ENCODE assay signal across 1 cellular context in the genomic region with DNA sequence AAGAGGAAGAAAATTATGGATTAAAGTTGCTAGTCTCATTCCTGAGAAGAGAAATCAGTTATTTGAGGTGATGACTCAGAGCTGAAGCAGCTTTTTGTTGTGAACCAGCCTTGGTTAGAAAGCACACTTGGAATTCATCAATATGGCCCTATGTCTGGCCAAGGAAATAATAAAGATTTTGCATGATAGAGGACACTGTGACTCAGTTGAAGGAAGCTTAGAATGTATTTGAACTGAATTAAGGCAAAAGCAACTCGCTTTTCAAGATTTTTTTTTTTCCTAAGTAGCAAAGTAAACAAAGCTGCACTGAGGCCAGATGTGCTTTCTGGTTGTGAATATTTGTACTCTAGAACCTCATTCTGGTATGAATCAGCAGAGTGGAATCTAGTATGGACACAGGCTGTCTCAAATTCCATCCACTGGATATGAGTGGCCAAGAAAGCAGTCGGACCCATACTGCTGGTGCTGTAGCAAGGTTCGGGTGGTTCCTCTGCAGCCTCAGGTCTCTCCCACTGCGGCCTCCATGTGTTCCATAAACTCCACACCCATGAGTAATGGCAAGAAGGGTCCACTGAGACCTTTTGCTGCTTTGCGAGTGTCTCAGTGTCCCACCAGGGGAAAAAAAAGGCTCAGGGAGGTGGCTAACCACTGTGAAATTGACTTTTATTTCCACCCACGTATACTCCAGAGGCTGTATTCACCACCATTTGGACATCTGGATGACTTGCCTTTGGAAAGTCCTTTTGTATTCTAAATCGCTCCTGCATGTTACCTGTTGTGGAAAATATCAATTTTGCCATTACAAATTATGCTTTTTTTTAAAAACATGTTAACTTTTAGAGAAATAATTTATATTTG.
TF ChIP-seq lines count a peak whose summit lies in the region.

No MANE protein-coding gene starts in this region.

TF ChIP-seq in HepG2, 621 proteins besides CTCF, POLR2A, EP300 and RAD21 (continued from another document and continues in another):
- no peak for TF ChIP-seq NCOA1 (CRISPR knock-in tag; IDR thresholded peaks at IDR 0.05)
- TF ChIP-seq, protein P1, sequence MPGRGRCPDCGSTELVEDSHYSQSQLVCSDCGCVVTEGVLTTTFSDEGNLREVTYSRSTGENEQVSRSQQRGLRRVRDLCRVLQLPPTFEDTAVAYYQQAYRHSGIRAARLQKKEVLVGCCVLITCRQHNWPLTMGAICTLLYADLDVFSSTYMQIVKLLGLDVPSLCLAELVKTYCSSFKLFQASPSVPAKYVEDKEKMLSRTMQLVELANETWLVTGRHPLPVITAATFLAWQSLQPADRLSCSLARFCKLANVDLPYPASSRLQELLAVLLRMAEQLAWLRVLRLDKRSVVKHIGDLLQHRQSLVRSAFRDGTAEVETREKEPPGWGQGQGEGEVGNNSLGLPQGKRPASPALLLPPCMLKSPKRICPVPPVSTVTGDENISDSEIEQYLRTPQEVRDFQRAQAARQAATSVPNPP (CRISPR knock-in tag; IDR thresholded peaks at IDR 0.05), result no peak
- no peak for TF ChIP-seq ZSCAN20 (CRISPR knock-in tag; IDR thresholded peaks at IDR 0.05; ENCODE audit: borderline replicate concordance)
- TF ChIP-seq, protein P2, sequence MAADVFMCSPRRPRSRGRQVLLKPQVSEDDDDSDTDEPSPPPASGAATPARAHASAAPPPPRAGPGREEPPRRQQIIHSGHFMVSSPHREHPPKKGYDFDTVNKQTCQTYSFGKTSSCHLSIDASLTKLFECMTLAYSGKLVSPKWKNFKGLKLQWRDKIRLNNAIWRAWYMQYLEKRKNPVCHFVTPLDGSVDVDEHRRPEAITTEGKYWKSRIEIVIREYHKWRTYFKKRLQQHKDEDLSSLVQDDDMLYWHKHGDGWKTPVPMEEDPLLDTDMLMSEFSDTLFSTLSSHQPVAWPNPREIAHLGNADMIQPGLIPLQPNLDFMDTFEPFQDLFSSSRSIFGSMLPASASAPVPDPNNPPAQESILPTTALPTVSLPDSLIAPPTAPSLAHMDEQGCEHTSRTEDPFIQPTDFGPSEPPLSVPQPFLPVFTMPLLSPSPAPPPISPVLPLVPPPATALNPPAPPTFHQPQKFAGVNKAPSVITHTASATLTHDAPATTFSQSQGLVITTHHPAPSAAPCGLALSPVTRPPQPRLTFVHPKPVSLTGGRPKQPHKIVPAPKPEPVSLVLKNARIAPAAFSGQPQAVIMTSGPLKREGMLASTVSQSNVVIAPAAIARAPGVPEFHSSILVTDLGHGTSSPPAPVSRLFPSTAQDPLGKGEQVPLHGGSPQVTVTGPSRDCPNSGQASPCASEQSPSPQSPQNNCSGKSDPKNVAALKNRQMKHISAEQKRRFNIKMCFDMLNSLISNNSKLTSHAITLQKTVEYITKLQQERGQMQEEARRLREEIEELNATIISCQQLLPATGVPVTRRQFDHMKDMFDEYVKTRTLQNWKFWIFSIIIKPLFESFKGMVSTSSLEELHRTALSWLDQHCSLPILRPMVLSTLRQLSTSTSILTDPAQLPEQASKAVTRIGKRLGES (CRISPR knock-in tag; IDR thresholded peaks at IDR 0.05; ENCODE audit: borderline replicate concordance), result no peak
- no peak for TF ChIP-seq HNRNPL (IDR thresholded peaks at IDR 0.05; ENCODE audit: low read depth, low read length)
- TF ChIP-seq, protein P3, sequence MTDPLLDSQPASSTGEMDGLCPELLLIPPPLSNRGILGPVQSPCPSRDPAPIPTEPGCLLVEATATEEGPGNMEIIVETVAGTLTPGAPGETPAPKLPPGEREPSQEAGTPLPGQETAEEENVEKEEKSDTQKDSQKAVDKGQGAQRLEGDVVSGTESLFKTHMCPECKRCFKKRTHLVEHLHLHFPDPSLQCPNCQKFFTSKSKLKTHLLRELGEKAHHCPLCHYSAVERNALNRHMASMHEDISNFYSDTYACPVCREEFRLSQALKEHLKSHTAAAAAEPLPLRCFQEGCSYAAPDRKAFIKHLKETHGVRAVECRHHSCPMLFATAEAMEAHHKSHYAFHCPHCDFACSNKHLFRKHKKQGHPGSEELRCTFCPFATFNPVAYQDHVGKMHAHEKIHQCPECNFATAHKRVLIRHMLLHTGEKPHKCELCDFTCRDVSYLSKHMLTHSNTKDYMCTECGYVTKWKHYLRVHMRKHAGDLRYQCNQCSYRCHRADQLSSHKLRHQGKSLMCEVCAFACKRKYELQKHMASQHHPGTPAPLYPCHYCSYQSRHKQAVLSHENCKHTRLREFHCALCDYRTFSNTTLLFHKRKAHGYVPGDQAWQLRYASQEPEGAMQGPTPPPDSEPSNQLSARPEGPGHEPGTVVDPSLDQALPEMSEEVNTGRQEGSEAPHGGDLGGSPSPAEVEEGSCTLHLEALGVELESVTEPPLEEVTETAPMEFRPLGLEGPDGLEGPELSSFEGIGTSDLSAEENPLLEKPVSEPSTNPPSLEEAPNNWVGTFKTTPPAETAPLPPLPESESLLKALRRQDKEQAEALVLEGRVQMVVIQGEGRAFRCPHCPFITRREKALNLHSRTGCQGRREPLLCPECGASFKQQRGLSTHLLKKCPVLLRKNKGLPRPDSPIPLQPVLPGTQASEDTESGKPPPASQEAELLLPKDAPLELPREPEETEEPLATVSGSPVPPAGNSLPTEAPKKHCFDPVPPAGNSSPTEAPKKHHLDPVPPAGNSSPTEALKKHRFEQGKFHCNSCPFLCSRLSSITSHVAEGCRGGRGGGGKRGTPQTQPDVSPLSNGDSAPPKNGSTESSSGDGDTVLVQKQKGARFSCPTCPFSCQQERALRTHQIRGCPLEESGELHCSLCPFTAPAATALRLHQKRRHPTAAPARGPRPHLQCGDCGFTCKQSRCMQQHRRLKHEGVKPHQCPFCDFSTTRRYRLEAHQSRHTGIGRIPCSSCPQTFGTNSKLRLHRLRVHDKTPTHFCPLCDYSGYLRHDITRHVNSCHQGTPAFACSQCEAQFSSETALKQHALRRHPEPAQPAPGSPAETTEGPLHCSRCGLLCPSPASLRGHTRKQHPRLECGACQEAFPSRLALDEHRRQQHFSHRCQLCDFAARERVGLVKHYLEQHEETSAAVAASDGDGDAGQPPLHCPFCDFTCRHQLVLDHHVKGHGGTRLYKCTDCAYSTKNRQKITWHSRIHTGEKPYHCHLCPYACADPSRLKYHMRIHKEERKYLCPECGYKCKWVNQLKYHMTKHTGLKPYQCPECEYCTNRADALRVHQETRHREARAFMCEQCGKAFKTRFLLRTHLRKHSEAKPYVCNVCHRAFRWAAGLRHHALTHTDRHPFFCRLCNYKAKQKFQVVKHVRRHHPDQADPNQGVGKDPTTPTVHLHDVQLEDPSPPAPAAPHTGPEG (CRISPR knock-in tag; IDR thresholded peaks at IDR 0.05), result no peak
- TF ChIP-seq GTF2F1 (IDR thresholded peaks at IDR 0.05; ENCODE audit: low read length), result no peak
- TF ChIP-seq KDM5A (IDR thresholded peaks at IDR 0.05; ENCODE audit: borderline replicate concordance, low read length), result no peak
- TF ChIP-seq ZNF230 (CRISPR knock-in tag; IDR thresholded peaks at IDR 0.05), result no peak
- TF ChIP-seq RORA (CRISPR knock-in tag; IDR thresholded peaks at IDR 0.05), result no peak
- no peak for TF ChIP-seq MXD4 (CRISPR knock-in tag; IDR thresholded peaks at IDR 0.05)
- no peak for TF ChIP-seq U2AF1 (optimal IDR thresholded peaks at IDR 0.05; ENCODE audit: low read depth, low read length)
- TF ChIP-seq ERF (CRISPR knock-in tag; IDR thresholded peaks at IDR 0.05), result no peak
- 0 out of 2 replicates have a peak, but pooled peaks have one; percentile 34 for TF ChIP-seq FOXA1 (IDR thresholded peaks at IDR 0.05)
- 0 out of 2 replicates have a peak, but pooled peaks have one; percentile 38 for TF ChIP-seq FOXA1 (CRISPR knock-in tag; IDR thresholded peaks at IDR 0.05)
- no peak for TF ChIP-seq NFE2 (CRISPR knock-in tag; IDR thresholded peaks at IDR 0.05)
- TF ChIP-seq HOXA9 (CRISPR knock-in tag; IDR thresholded peaks at IDR 0.05; ENCODE audit: borderline replicate concordance), result no peak
- no peak for TF ChIP-seq ZNF10 (CRISPR knock-in tag; IDR thresholded peaks at IDR 0.05; ENCODE audit: borderline replicate concordance, low read depth)
- TF ChIP-seq RFX5 (IDR thresholded peaks at IDR 0.05; ENCODE audit: low read depth, low read length), result no peak
- no peak for TF ChIP-seq ZBTB1 (CRISPR knock-in tag; IDR thresholded peaks at IDR 0.05; ENCODE audit: borderline replicate concordance)
- peak; percentile 25; the same call in 1 of the 2 replicates for TF ChIP-seq POLR2G (IDR thresholded peaks at IDR 0.05; ENCODE audit: low read depth, low read length)
- no peak for TF ChIP-seq ZNF777 (CRISPR knock-in tag; IDR thresholded peaks at IDR 0.05)
- TF ChIP-seq RXRA (CRISPR knock-in tag; IDR thresholded peaks at IDR 0.05), result no peak
- TF ChIP-seq ZNF205 (CRISPR knock-in tag; IDR thresholded peaks at IDR 0.05), result peak; percentile 43; the same call in 1 of the 2 replicates
- no peak for TF ChIP-seq ZNF207 (IDR thresholded peaks at IDR 0.05; ENCODE audit: borderline replicate concordance)
- no peak for TF ChIP-seq CCDC6 (CRISPR knock-in tag; IDR thresholded peaks at IDR 0.05)
- TF ChIP-seq AGO1 (IDR thresholded peaks at IDR 0.05; ENCODE audit: low read depth, low read length, poor library complexity, severe bottlenecking), result no peak
- TF ChIP-seq, protein P4, sequence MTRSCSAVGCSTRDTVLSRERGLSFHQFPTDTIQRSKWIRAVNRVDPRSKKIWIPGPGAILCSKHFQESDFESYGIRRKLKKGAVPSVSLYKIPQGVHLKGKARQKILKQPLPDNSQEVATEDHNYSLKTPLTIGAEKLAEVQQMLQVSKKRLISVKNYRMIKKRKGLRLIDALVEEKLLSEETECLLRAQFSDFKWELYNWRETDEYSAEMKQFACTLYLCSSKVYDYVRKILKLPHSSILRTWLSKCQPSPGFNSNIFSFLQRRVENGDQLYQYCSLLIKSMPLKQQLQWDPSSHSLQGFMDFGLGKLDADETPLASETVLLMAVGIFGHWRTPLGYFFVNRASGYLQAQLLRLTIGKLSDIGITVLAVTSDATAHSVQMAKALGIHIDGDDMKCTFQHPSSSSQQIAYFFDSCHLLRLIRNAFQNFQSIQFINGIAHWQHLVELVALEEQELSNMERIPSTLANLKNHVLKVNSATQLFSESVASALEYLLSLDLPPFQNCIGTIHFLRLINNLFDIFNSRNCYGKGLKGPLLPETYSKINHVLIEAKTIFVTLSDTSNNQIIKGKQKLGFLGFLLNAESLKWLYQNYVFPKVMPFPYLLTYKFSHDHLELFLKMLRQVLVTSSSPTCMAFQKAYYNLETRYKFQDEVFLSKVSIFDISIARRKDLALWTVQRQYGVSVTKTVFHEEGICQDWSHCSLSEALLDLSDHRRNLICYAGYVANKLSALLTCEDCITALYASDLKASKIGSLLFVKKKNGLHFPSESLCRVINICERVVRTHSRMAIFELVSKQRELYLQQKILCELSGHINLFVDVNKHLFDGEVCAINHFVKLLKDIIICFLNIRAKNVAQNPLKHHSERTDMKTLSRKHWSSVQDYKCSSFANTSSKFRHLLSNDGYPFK (CRISPR knock-in tag; IDR thresholded peaks at IDR 0.05; ENCODE audit: borderline replicate concordance), result no peak
- no peak for TF ChIP-seq HOXA3 (CRISPR knock-in tag; IDR thresholded peaks at IDR 0.05)
- TF ChIP-seq, protein P5, sequence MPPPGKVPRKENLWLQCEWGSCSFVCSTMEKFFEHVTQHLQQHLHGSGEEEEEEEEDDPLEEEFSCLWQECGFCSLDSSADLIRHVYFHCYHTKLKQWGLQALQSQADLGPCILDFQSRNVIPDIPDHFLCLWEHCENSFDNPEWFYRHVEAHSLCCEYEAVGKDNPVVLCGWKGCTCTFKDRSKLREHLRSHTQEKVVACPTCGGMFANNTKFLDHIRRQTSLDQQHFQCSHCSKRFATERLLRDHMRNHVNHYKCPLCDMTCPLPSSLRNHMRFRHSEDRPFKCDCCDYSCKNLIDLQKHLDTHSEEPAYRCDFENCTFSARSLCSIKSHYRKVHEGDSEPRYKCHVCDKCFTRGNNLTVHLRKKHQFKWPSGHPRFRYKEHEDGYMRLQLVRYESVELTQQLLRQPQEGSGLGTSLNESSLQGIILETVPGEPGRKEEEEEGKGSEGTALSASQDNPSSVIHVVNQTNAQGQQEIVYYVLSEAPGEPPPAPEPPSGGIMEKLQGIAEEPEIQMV (CRISPR knock-in tag; IDR thresholded peaks at IDR 0.05; ENCODE audit: low read depth), result no peak
- no peak for TF ChIP-seq NRL (CRISPR knock-in tag; IDR thresholded peaks at IDR 0.05; ENCODE audit: borderline replicate concordance)
- no peak for TF ChIP-seq ELF4 (CRISPR knock-in tag; IDR thresholded peaks at IDR 0.05; ENCODE audit: borderline replicate concordance)
- TF ChIP-seq CHD4 (IDR thresholded peaks at IDR 0.05; ENCODE audit: borderline replicate concordance, low read length), result no peak; the same call in 1 of the 2 replicates
- TF ChIP-seq, protein P6, sequence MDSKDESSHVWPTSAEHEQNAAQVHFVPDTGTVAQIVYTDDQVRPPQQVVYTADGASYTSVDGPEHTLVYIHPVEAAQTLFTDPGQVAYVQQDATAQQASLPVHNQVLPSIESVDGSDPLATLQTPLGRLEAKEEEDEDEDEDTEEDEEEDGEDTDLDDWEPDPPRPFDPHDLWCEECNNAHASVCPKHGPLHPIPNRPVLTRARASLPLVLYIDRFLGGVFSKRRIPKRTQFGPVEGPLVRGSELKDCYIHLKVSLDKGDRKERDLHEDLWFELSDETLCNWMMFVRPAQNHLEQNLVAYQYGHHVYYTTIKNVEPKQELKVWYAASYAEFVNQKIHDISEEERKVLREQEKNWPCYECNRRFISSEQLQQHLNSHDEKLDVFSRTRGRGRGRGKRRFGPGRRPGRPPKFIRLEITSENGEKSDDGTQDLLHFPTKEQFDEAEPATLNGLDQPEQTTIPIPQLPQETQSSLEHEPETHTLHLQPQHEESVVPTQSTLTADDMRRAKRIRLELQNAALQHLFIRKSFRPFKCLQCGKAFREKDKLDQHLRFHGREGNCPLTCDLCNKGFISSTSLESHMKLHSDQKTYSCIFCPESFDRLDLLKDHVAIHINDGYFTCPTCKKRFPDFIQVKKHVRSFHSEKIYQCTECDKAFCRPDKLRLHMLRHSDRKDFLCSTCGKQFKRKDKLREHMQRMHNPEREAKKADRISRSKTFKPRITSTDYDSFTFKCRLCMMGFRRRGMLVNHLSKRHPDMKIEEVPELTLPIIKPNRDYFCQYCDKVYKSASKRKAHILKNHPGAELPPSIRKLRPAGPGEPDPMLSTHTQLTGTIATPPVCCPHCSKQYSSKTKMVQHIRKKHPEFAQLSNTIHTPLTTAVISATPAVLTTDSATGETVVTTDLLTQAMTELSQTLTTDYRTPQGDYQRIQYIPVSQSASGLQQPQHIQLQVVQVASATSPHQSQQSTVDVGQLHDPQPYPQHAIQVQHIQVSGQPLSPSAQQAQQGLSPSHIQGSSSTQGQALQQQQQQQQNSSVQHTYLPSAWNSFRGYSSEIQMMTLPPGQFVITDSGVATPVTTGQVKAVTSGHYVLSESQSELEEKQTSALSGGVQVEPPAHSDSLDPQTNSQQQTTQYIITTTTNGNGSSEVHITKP (CRISPR knock-in tag; IDR thresholded peaks at IDR 0.05; ENCODE audit: low read depth), result no peak
